18 cellular contexts compared by ENCODE assay signal in the genomic region with DNA sequence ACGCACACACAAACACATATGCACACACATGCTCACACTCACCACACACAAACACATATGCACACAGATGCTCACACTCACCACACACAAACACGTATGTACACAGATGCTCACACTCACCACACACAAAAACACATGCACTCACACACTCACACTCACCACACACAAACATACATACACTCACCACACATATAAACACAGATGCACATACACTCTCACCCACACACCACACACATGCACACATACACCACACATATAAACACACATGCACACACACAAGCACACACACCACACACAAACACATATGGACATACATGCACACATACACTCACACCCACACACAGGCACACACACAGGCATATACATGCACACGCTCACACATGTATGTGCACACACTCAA.
DNase-seq lines count a peak whose midpoint lies in the region; ATAC-seq, FAIRE-seq and TF ChIP-seq lines count a peak whose summit lies in the region.
"Had no signal": no experiment of that assay in that cellular context is flagged by ENCODE, and none has a peak within 500 bp of the region (broad histone marks: within the 10 kb centered on the region; RNA-seq: fewer than 3 reads in every experiment).

No MANE protein-coding gene starts in this region.

- intact Hi-C loops in CD8-positive, alpha-beta T cell (cut with DNase I, micrococcal nuclease), result no loop called here

- H4K8ac ChIP-seq in H1 (ENCODE audit: extremely low read depth, insufficient read depth, low read length) (no peak overlapping the region), trophoblast cell (ENCODE audit: low read depth, low read length) (no peak overlapping the region)

- peak overlapping the region; percentile 8 for H3K27ac Mint-ChIP-seq in CD8-positive, alpha-beta T cell

- POLR2A ChIA-PET in CD8-positive, alpha-beta T cell (lab: Charles Lee), result no interaction called here
- POLR2A ChIA-PET in HEK293 (lab: Yijun Ruan, JAX) (no interaction called here), H1 (lab: Charles Lee; ENCODE audit: partially characterized antibody) (no interaction called here)

- 0 out of 2 replicates have a peak, but pooled peaks cover 3% of the 10 kb centered on the region for H3K79me1 ChIP-seq in H1 (ENCODE audit: low read depth, low read length)
- no peaks in the 10 kb centered on the region for H3K79me1 ChIP-seq in trophoblast cell (ENCODE audit: low read length)

- no peak for TF ChIP-seq EP300 in H1 (IDR thresholded peaks at IDR 0.05; ENCODE audit: borderline replicate concordance in 1 of 2, low read depth in 2 of 2, low read length in 2 of 2)

- no peak overlapping the region for H4K12ac ChIP-seq in trophoblast cell (ENCODE audit: low read depth, low read length)

- CTCF ChIA-PET in CD8-positive, alpha-beta T cell (lab: Charles Lee), result no interaction called here
- CTCF ChIA-PET in HEK293 (lab: Yijun Ruan, JAX) (no interaction called here), H1 (lab: Charles Lee; ENCODE audit: partially characterized antibody) (no interaction called here)

- peak overlapping the region; percentile 74 for H3K4ac ChIP-seq in H1 (replicated peaks; ENCODE audit: insufficient read length, low read depth, low read length)
- H3K4ac ChIP-seq in trophoblast cell (ENCODE audit: low read depth, low read length), result no peak overlapping the region

- peak in 1 of 7 experiments; percentile 31 for DNase-seq in CD8-positive, alpha-beta T cell
- DNase-seq in H1 (ENCODE audit: low read depth in 1 of 2, low spot score in 2 of 2) (peak in 1 of 2 experiments; percentile 3), trophoblast cell (no peak), NCI-H226 (no peak), SK-N-DZ (ENCODE audit: low spot score) (no peak)
- DNase-seq: AML-193, GF-D8, GOT3, MV-4-11, NCI-H187, NCI-H510A treated with DMSO at 0.1 percent for 48 hours, NCI-H82, PC-3, SJCRH30 had no signal

- TF ChIP-seq RAD21 in H1 (IDR thresholded peaks at IDR 0.05 in 1 of 2, conservative IDR thresholded peaks at IDR 0.05 in 1 of 2; ENCODE audit: low read depth in 2 of 2, low read length in 2 of 2), result no peak

- no peak overlapping the region for H2BK20ac ChIP-seq in H1 (ENCODE audit: low read length)

- H3K23ac ChIP-seq in H1 (ENCODE audit: insufficient read length) (peak overlapping the region; percentile 28), trophoblast cell (ENCODE audit: low read length) (peak overlapping the region; percentile 70)

- H3K4me2 ChIP-seq in H1 (ENCODE audit: insufficient read depth in 1 of 2, low read depth in 2 of 2, low read length in 2 of 2) (no peak overlapping the region), trophoblast cell (ENCODE audit: low read length) (no peak overlapping the region)
- H3K4me2 ChIP-seq: KMS-11 had no signal

- H3K36me3 ChIP-seq in CD8-positive, alpha-beta T cell (ENCODE audit: insufficient read depth, low read length), result no peaks in the 10 kb centered on the region
- no peaks in the 10 kb centered on the region for H3K36me3 ChIP-seq in HEK293 (ENCODE audit: control insufficient read depth in 2 of 2, insufficient read depth in 1 of 2, low read length in 2 of 2)
- no peaks in the 10 kb centered on the region; a peak in 1 of 8 replicates for H3K36me3 ChIP-seq in H1 (ENCODE audit: control insufficient read depth in 2 of 4, insufficient read depth in 4 of 4, low read length in 3 of 4)
- no peaks in the 10 kb centered on the region for H3K36me3 ChIP-seq in trophoblast cell (ENCODE audit: control insufficient read depth in 1 of 2, insufficient read depth in 2 of 2, low read length in 2 of 2)
- H3K36me3 ChIP-seq: SJCRH30 had no signal

- no peaks in the 10 kb centered on the region for H3K27me3 ChIP-seq in CD8-positive, alpha-beta T cell (ENCODE audit: insufficient read depth, low read length)
- no peaks in the 10 kb centered on the region; a peak in 1 of 7 replicates for H3K27me3 ChIP-seq in H1 (replicated peaks in 1 of 4; ENCODE audit: control insufficient read depth in 3 of 4, extremely low read depth in 1 of 4, insufficient read depth in 3 of 4, low read length in 3 of 4)
- H3K27me3 ChIP-seq in trophoblast cell (ENCODE audit: insufficient read depth, low read length), result no peaks in the 10 kb centered on the region
- H3K27me3 ChIP-seq: SJCRH30 had no signal

- H4K20me1 ChIP-seq in H1 (replicated peaks in 1 of 2; ENCODE audit: control insufficient read depth in 1 of 2, insufficient read depth in 2 of 2, low read length in 2 of 2), result peaks cover 0 to 2% of the 10 kb centered on the region in 2 experiments

- no peak overlapping the region for H3K4me3 ChIP-seq in CD8-positive, alpha-beta T cell (ENCODE audit: low read depth, low read length)
- no peak overlapping the region for H3K4me3 ChIP-seq in HEK293 (ENCODE audit: low read depth, low read length)
- no peak overlapping the region for H3K4me3 ChIP-seq in H1 (ENCODE audit: extremely low read depth in 1 of 4, insufficient read depth in 2 of 4, low read depth in 3 of 4, low read length in 4 of 4)
- H3K4me3 ChIP-seq in trophoblast cell (ENCODE audit: low read depth, low read length), result peak overlapping the region; percentile 61
- H3K4me3 ChIP-seq: SJCRH30 had no signal

- H3K27me3 Mint-ChIP-seq in CD8-positive, alpha-beta T cell (ENCODE audit: low read depth), result no peaks in the 10 kb centered on the region

- no peaks in the 10 kb centered on the region for H3K9me3 ChIP-seq in CD8-positive, alpha-beta T cell (ENCODE audit: low read length)
- no peaks in the 10 kb centered on the region for H3K9me3 ChIP-seq in HEK293 (ENCODE audit: control insufficient read depth, insufficient read depth, low read depth, low read length)
- H3K9me3 ChIP-seq in H1 (ENCODE audit: insufficient read depth in 2 of 2, low read depth in 1 of 2, low read length in 1 of 2), result peaks cover 2 to 4% of the 10 kb centered on the region in 2 experiments; a peak in 2 of 4 replicates
- peaks cover 14% of the 10 kb centered on the region for H3K9me3 ChIP-seq in trophoblast cell (ENCODE audit: insufficient read depth, low read depth, low read length)
- H3K9me3 ChIP-seq: SJCRH30 had no signal

- H4K91ac ChIP-seq in H1 (replicated peaks; ENCODE audit: insufficient read length, low read length), result peak overlapping the region; percentile 83
- no peak overlapping the region for H4K91ac ChIP-seq in trophoblast cell (ENCODE audit: low read depth, low read length)

- H3K4me3 Mint-ChIP-seq in CD8-positive, alpha-beta T cell, result no peak overlapping the region

- H2BK5ac ChIP-seq in H1 (ENCODE audit: low read depth, low read length), result peak overlapping the region; percentile 64; the same call in 1 of the 2 replicates
- H2BK5ac ChIP-seq in trophoblast cell (ENCODE audit: low read depth, low read length, poor library complexity), result no peak overlapping the region

- H3K56ac ChIP-seq in H1 (replicated peaks; ENCODE audit: insufficient read length, low read depth, low read length), result no peak overlapping the region

- H3K9ac ChIP-seq in H1 (replicated peaks in 1 of 4; ENCODE audit: extremely low read depth in 1 of 4, low read depth in 3 of 4, low read length in 3 of 4) (no peak overlapping the region; a peak in 1 of 7 replicates), trophoblast cell (ENCODE audit: low read length) (peak overlapping the region; percentile 11)
- H3K9ac ChIP-seq: KMS-11 had no signal

- no peaks in the 10 kb centered on the region for H3K36me3 Mint-ChIP-seq in CD8-positive, alpha-beta T cell

- no peak overlapping the region for H3K27ac ChIP-seq in CD8-positive, alpha-beta T cell (ENCODE audit: low read depth, low read length)
- H3K27ac ChIP-seq in HEK293 (ENCODE audit: extremely low read depth, low read depth, low read length) (no peak overlapping the region), H1 (ENCODE audit: low read depth, low read length) (no peak overlapping the region), trophoblast cell (ENCODE audit: low read depth, low read length) (no peak overlapping the region)
- H3K27ac ChIP-seq: KMS-11, RWPE1, SJCRH30 had no signal

- H3K18ac ChIP-seq in H1 (ENCODE audit: extremely low read depth, low read length) (no peak overlapping the region), trophoblast cell (ENCODE audit: low read length) (no peak overlapping the region)

- H3K4me1 Mint-ChIP-seq in CD8-positive, alpha-beta T cell (ENCODE audit: low read depth), result peaks cover 59% of the 10 kb centered on the region

- no peak overlapping the region for H2BK15ac ChIP-seq in H1 (ENCODE audit: low read length)

- H2BK12ac ChIP-seq in H1 (ENCODE audit: low read depth, low read length), result peak overlapping the region; percentile 32; the same call in 1 of the 2 replicates
- no peak overlapping the region for H2BK12ac ChIP-seq in trophoblast cell (ENCODE audit: low read length)

- H2BK120ac ChIP-seq in H1 (replicated peaks; ENCODE audit: low read depth, low read length) (peak overlapping the region; percentile 58), trophoblast cell (ENCODE audit: insufficient read depth, low read length, poor library complexity) (no peak overlapping the region)

- no peak for ATAC-seq in CD8-positive, alpha-beta T cell
- ATAC-seq in GM21717 (IDR thresholded peaks at IDR 0.05; ENCODE audit: unreplicated experiment), result no peak
- ATAC-seq: PC-3 had no signal

- FAIRE-seq in H1 (lab: Jason Lieb, UNC), result no peak

- H3K79me2 ChIP-seq in H1 (ENCODE audit: control insufficient read depth in 1 of 2, insufficient read depth in 2 of 2, low read length in 2 of 2) (no peaks in the 10 kb centered on the region), trophoblast cell (ENCODE audit: control insufficient read depth, insufficient read depth, low read length, poor library complexity) (no peaks in the 10 kb centered on the region)

- H3K14ac ChIP-seq in H1 (ENCODE audit: insufficient read length) (peak overlapping the region; percentile 52), trophoblast cell (ENCODE audit: low read length) (no peak overlapping the region)

- no peak overlapping the region for H4K5ac ChIP-seq in H1 (ENCODE audit: insufficient read length, low read depth, low read length)

- H2AK5ac ChIP-seq in H1 (ENCODE audit: low read depth, low read length) (peak overlapping the region; percentile 76), trophoblast cell (ENCODE audit: low read length) (no peak overlapping the region)

- H3K4me1 ChIP-seq in CD8-positive, alpha-beta T cell (ENCODE audit: insufficient read depth, low read length), result peaks cover 19% of the 10 kb centered on the region
- no peaks in the 10 kb centered on the region for H3K4me1 ChIP-seq in HEK293 (ENCODE audit: control insufficient read depth, insufficient read depth, low read length)
- no peaks in the 10 kb centered on the region; a peak in 1 of 7 replicates for H3K4me1 ChIP-seq in H1 (replicated peaks in 1 of 4; ENCODE audit: control insufficient read depth in 3 of 4, insufficient read depth in 4 of 4, low read length in 3 of 4)
- no peaks in the 10 kb centered on the region for H3K4me1 ChIP-seq in trophoblast cell (ENCODE audit: control insufficient read depth in 1 of 2, insufficient read depth in 2 of 2, low read length in 2 of 2)
- H3K4me1 ChIP-seq: SJCRH30 had no signal

- no peak for TF ChIP-seq CTCF in CD8-positive, alpha-beta T cell (IDR thresholded peaks at IDR 0.05)
- no peak; the same call in 1 of the 2 replicates for TF ChIP-seq CTCF in HEK293 (tag by site-specific recombination; IDR thresholded peaks at IDR 0.05)
- TF ChIP-seq CTCF in H1 (IDR thresholded peaks at IDR 0.05; ENCODE audit: control extremely low read depth in 1 of 3, insufficient read depth in 1 of 3, low read depth in 1 of 3, low read length in 3 of 3), result no peak

- WGBS in H1 (ENCODE audit: extremely low coverage in 1 of 2, insufficient coverage in 1 of 2, insufficient read length in 1 of 2, insufficient replicate concordance in 2 of 2, low coverage in 1 of 2, low lambda C conversion rate in 2 of 2, missing lambda C conversion rate in 1 of 2), 2 experiments, result 97% methylated on average over 3 of the region's 3 CpGs; no CpG with 5 or more reads in 1 of the 2 experiments
- WGBS in trophoblast cell (ENCODE audit: extremely low coverage, insufficient coverage, insufficient read length), result no CpG with 5 or more reads among the region's 3 CpGs

- no peak overlapping the region for H2AFZ ChIP-seq in H1 (ENCODE audit: low read length)
- no peak overlapping the region for H2AFZ ChIP-seq in trophoblast cell (ENCODE audit: insufficient read depth, low read length, poor library complexity)

- no peak for TF ChIP-seq POLR2A in H1 (IDR thresholded peaks at IDR 0.05; ENCODE audit: control extremely low read depth in 1 of 2, low read depth in 2 of 2, low read length in 2 of 2)

- H3K23me2 ChIP-seq in H1 (ENCODE audit: low read depth, low read length), result peaks cover 7% of the 10 kb centered on the region

- H3K9me3 Mint-ChIP-seq in CD8-positive, alpha-beta T cell, result no peaks in the 10 kb centered on the region
